8 cellular contexts compared by ENCODE assay signal in genomic region chr17:38353084-38353604, GRCh38. TPM values are rescaled to one million over a fixed set of nuclear protein-coding genes. Genes with fewer than 3 reads are reported as not detected.
A peak's percentile ranks its signal among the peaks of the same experiment; 100 is the strongest.
DNase-seq lines count a peak whose midpoint lies in the region; ATAC-seq and TF ChIP-seq lines count a peak whose summit lies in the region.

No MANE protein-coding gene starts in this region.

- ATAC-seq in natural killer cell treated with Interleukin-12 subunit alpha and Interleukin-12 subunit beta and Interleukin-15 and Interleukin-18, amount 100 ng/mL, for 72 hours: no peak

- no peaks in the 10 kb centered on the region for H3K36me3 ChIP-seq in BJ (ENCODE audit: control insufficient read depth, insufficient read depth, low read length)

- H3K4me1 Mint-ChIP-seq in dendritic cell treated with granulocyte-macrophage colony-stimulating factor and Interleukin-4, amounts not matched to agents 40 ng/mL and 50 ng/mL, for 4 days (ENCODE audit: low read depth): peaks cover 66% of the 10 kb centered on the region
- H3K4me1 Mint-ChIP-seq in natural killer cell treated with Interleukin-12 subunit alpha and Interleukin-12 subunit beta and Interleukin-15 and Interleukin-18, amount 100 ng/mL, for 72 hours (ENCODE audit: low read depth in 2 of 2): peaks cover 32 to 56% of the 10 kb centered on the region in 2 donors

- CTCF ChIA-PET in BJ (lab: Yijun Ruan, JAX): interaction anchor here (0.8 to 13.8 kb wide), 6 partner anchors 9 to 103 kb away, joined by 3 to 318 read pairs (median 3); no protein-coding TSS in a partner anchor

- no peaks in the 10 kb centered on the region for H3K9me3 Mint-ChIP-seq in dendritic cell treated with granulocyte-macrophage colony-stimulating factor and Interleukin-4, amounts not matched to agents 40 ng/mL and 50 ng/mL, for 4 days
- H3K9me3 Mint-ChIP-seq in natural killer cell treated with Interleukin-12 subunit alpha and Interleukin-12 subunit beta and Interleukin-15 and Interleukin-18, amount 100 ng/mL, for 72 hours: no peaks in the 10 kb centered on the region

- POLR2A ChIA-PET in BJ (lab: Charles Lee): interaction anchor here (0.5 kb wide), 1 partner anchor 390 kb away, joined by 11 read pairs; no protein-coding TSS in a partner anchor

- H3K4me3 ChIP-seq in BJ (ENCODE audit: low read depth, low read length) (peak overlapping the region; percentile 83), LNCaP clone FGC (ENCODE audit: low read depth, low read length) (peak overlapping the region; percentile 73)

- H3K27me3 ChIP-seq in BJ (ENCODE audit: control insufficient read depth, insufficient read depth, low read length): no peaks in the 10 kb centered on the region

- intact Hi-C loops in dendritic cell treated with granulocyte-macrophage colony-stimulating factor and Interleukin-4, amounts not matched to agents 40 ng/mL and 50 ng/mL, for 4 days (cut with micrococcal nuclease): loop anchor here (10.0 kb wide), 1 partner anchor 312 kb away; no protein-coding TSS in a partner anchor

- H3K27ac Mint-ChIP-seq in dendritic cell treated with granulocyte-macrophage colony-stimulating factor and Interleukin-4, amounts not matched to agents 40 ng/mL and 50 ng/mL, for 4 days: peak overlapping the region; percentile 41
- H3K27ac Mint-ChIP-seq in natural killer cell treated with Interleukin-12 subunit alpha and Interleukin-12 subunit beta and Interleukin-15 and Interleukin-18, amount 100 ng/mL, for 72 hours: peak overlapping the region in 1 of 2 donors; percentile 43

- H3K27me3 Mint-ChIP-seq in dendritic cell treated with granulocyte-macrophage colony-stimulating factor and Interleukin-4, amounts not matched to agents 40 ng/mL and 50 ng/mL, for 4 days: no peaks in the 10 kb centered on the region
- no peaks in the 10 kb centered on the region for H3K27me3 Mint-ChIP-seq in natural killer cell treated with Interleukin-12 subunit alpha and Interleukin-12 subunit beta and Interleukin-15 and Interleukin-18, amount 100 ng/mL, for 72 hours

- DNase-seq in BJ (ENCODE audit: low read depth): no peak
- DNase-seq in LNCaP clone FGC (ENCODE audit: low read depth): no peak
- DNase-seq in natural killer cell treated with Interleukin-12 subunit alpha and Interleukin-12 subunit beta and Interleukin-15 and Interleukin-18, amount 100 ng/mL, for 72 hours (ENCODE audit: low spot score): no peak
- no peak for DNase-seq in HCEC 1CT
- DNase-seq in Kasumi-1 (lab: John Stamatoyannopoulos, UW): no peak
- no peak for DNase-seq in NCI-H1436 (lab: John Stamatoyannopoulos, UW)
- no peak for DNase-seq in NCI-H146 (lab: John Stamatoyannopoulos, UW)

- peak overlapping the region; percentile 80 for H3K4me3 Mint-ChIP-seq in dendritic cell treated with granulocyte-macrophage colony-stimulating factor and Interleukin-4, amounts not matched to agents 40 ng/mL and 50 ng/mL, for 4 days
- peak overlapping the region; percentile 82 for H3K4me3 Mint-ChIP-seq in natural killer cell treated with Interleukin-12 subunit alpha and Interleukin-12 subunit beta and Interleukin-15 and Interleukin-18, amount 100 ng/mL, for 72 hours

- no peaks in the 10 kb centered on the region for H3K36me3 Mint-ChIP-seq in dendritic cell treated with granulocyte-macrophage colony-stimulating factor and Interleukin-4, amounts not matched to agents 40 ng/mL and 50 ng/mL, for 4 days (ENCODE audit: low read depth)
- H3K36me3 Mint-ChIP-seq in natural killer cell treated with Interleukin-12 subunit alpha and Interleukin-12 subunit beta and Interleukin-15 and Interleukin-18, amount 100 ng/mL, for 72 hours: no peaks in the 10 kb centered on the region

- TF ChIP-seq CTCF in BJ (IDR thresholded peaks at IDR 0.05; ENCODE audit: insufficient read depth, low read depth, low read length) (no peak), LNCaP clone FGC (IDR thresholded peaks at IDR 0.05; ENCODE audit: control insufficient read depth, extremely low read depth, insufficient read depth) (no peak)

RNA-seq across cellular contexts. Expression of gene SOCS7, which starts 1.5 kb away (rescaled TPM):
- 7.4 and 9.2 TPM in 2 replicates for polyA plus RNA-seq in BJ (2011; rRNA removed)
- polyA minus RNA-seq in BJ (2011; rRNA and poly(A)+ RNA removed): 14.9 and 16.2 TPM in 2 replicates
- 10 to 100 TPM; 14.2 to 29.7 TPM for total RNA-seq in natural killer cell treated with Interleukin-12 subunit alpha and Interleukin-12 subunit beta and Interleukin-15 and Interleukin-18, amount 100 ng/mL, for 72 hours

RNA-seq across cellular contexts. Expression of gene GPR179, which starts 9.4 kb away (rescaled TPM):
- polyA plus RNA-seq in BJ (2011; rRNA removed): 0.01 TPM in 1 of 2 replicates, not detected in the other
- polyA minus RNA-seq in BJ (2011; rRNA and poly(A)+ RNA removed): not detected in 2 replicates
- under 1 TPM in 1 of 2 donors, not detected in 1; 0.10 TPM for total RNA-seq in natural killer cell treated with Interleukin-12 subunit alpha and Interleukin-12 subunit beta and Interleukin-15 and Interleukin-18, amount 100 ng/mL, for 72 hours

RNA-seq across cellular contexts. Expression of gene MRPL45, which starts 56.2 kb away (rescaled TPM):
- 58.9 and 76.4 TPM in 2 replicates for polyA plus RNA-seq in BJ (2011; rRNA removed)
- 21.0 and 31.8 TPM in 2 replicates for polyA minus RNA-seq in BJ (2011; rRNA and poly(A)+ RNA removed)
- 10 to 100 TPM; 29.1 to 30.4 TPM for total RNA-seq in natural killer cell treated with Interleukin-12 subunit alpha and Interleukin-12 subunit beta and Interleukin-15 and Interleukin-18, amount 100 ng/mL, for 72 hours
